In genomic region chr19:17975032-17975431, GRCh38 we compare ENCODE assay signal across 17 cellular contexts. TPM values are rescaled to one million over a fixed set of nuclear protein-coding genes. Genes with fewer than 3 reads are reported as not detected.
DNase-seq lines count a peak whose midpoint lies in the region; ATAC-seq and TF ChIP-seq lines count a peak whose summit lies in the region.
"Had no signal": no experiment of that assay in that cellular context is flagged by ENCODE, and none has a peak within 500 bp of the region (broad histone marks: within the 10 kb centered on the region; RNA-seq: fewer than 3 reads in every experiment).

No MANE protein-coding gene starts in this region.

- H2BK15ac ChIP-seq in IMR-90 (ENCODE audit: low read depth, low read length) = no peak overlapping the region

- H3K36me3 Mint-ChIP-seq in neural progenitor cell = peaks cover 2% of the 10 kb centered on the region
- H3K36me3 Mint-ChIP-seq: CD4-positive, alpha-beta memory T cell had no signal

- H3K4me3 ChIP-seq in H7 (ENCODE audit: insufficient read depth, low read depth, low read length) (no peak overlapping the region), IMR-90 (ENCODE audit: insufficient read depth, low read depth, low read length) (no peak overlapping the region), neural progenitor cell (no peak overlapping the region), OCI-LY7 (ENCODE audit: low read depth, low read length, poor library complexity, severe bottlenecking) (no peak overlapping the region)

- DNase-seq in H7 (peak; percentile 32), IMR-90 (no peak), neural progenitor cell (ENCODE audit: low spot score) (no peak), erythroblast (lab: John Stamatoyannopoulos, UW) (no peak), OCI-LY7 (ENCODE audit: low spot score) (no peak)
- no peak for DNase-seq in activated CD4-positive, alpha-beta T cell treated with anti-CD3 and anti-CD28 coated beads for 4 hours
- DNase-seq: C1 segment of cervical spinal cord; Calu3; CD4-positive, alpha-beta memory T cell; COR-L47; DMS153; DMS79; EL; GDM1; GOT3; HCEC 1CT had no signal

- no peak overlapping the region for H2AK9ac ChIP-seq in IMR-90 (replicated peaks; ENCODE audit: low read depth, low read length, poor library complexity)

- H3K4ac ChIP-seq in IMR-90 (ENCODE audit: low read depth, low read length) = no peak overlapping the region

- no peaks in the 10 kb centered on the region for H4K20me1 ChIP-seq in IMR-90 (ENCODE audit: insufficient read depth, low read length)
- no peaks in the 10 kb centered on the region for H4K20me1 ChIP-seq in neural progenitor cell (ENCODE audit: low read depth)
- H4K20me1 ChIP-seq in OCI-LY7 (ENCODE audit: insufficient read depth, low read length) = no peaks in the 10 kb centered on the region

- H2BK20ac ChIP-seq in IMR-90 (ENCODE audit: low read depth, low read length) = no peak overlapping the region

- H3K9ac ChIP-seq in IMR-90 (ENCODE audit: low read depth, low read length) (no peak overlapping the region), neural progenitor cell (no peak overlapping the region)

- H3K36me3 ChIP-seq in H7 (replicated peaks; ENCODE audit: control insufficient read depth, insufficient read depth, low read length) (no peaks in the 10 kb centered on the region; the same call in 1 of the 2 replicates), IMR-90 (ENCODE audit: control insufficient read depth, insufficient read depth, low read length) (no peaks in the 10 kb centered on the region), neural progenitor cell (no peaks in the 10 kb centered on the region), OCI-LY7 (ENCODE audit: insufficient read depth, low read length) (no peaks in the 10 kb centered on the region)

- H2AFZ ChIP-seq in IMR-90 (replicated peaks; ENCODE audit: low read length, poor library complexity) (peak overlapping the region; percentile 33), neural progenitor cell (replicated peaks) (no peak overlapping the region), OCI-LY7 (ENCODE audit: low read length) (no peak overlapping the region)

- no peaks in the 10 kb centered on the region for H3K9me2 ChIP-seq in OCI-LY7 (ENCODE audit: insufficient read depth, low read length)

- no peak for TF ChIP-seq POLR2A in IMR-90 (IDR thresholded peaks at IDR 0.05; ENCODE audit: low read depth, low read length)
- TF ChIP-seq POLR2A in erythroblast (IDR thresholded peaks at IDR 0.05; ENCODE audit: low read length) = no peak

- in situ Hi-C loops in IMR-90 (cut with MboI; ENCODE audit: low sequenced_read_pairs) = no loop called here

- H3K27me3 ChIP-seq in H7 (ENCODE audit: control insufficient read depth, insufficient read depth, low read length) (no peaks in the 10 kb centered on the region), IMR-90 (ENCODE audit: control insufficient read depth, insufficient read depth, low read length) (peaks cover 22% of the 10 kb centered on the region), neural progenitor cell (no peaks in the 10 kb centered on the region)

- no peaks in the 10 kb centered on the region for H3K79me1 ChIP-seq in IMR-90 (ENCODE audit: low read depth in 1 of 2, low read length in 2 of 2)

- no peak overlapping the region for H2BK120ac ChIP-seq in IMR-90 (ENCODE audit: low read depth, low read length)

- H3K9me1 ChIP-seq in IMR-90 (ENCODE audit: insufficient read depth, low read length) = no peaks in the 10 kb centered on the region

- H3K4me1 ChIP-seq in IMR-90 (ENCODE audit: control insufficient read depth, insufficient read depth, low read length) (no peaks in the 10 kb centered on the region), neural progenitor cell (no peaks in the 10 kb centered on the region), OCI-LY7 (ENCODE audit: insufficient read depth, low read length, poor library complexity, severe bottlenecking) (peaks cover 8% of the 10 kb centered on the region)

- CTCF ChIA-PET in IMR-90 (lab: Yijun Ruan, JAX) = no interaction called here
- CTCF ChIA-PET in OCI-LY7 (lab: Charles Lee; ENCODE audit: unreplicated experiment) = no interaction called here

- intact Hi-C loops in IMR-90 (cut with micrococcal nuclease) (no loop called here), OCI-LY7 (cut with micrococcal nuclease; ENCODE audit: unreplicated experiment) (no loop called here)

- H3K27me3 Mint-ChIP-seq in neural progenitor cell (ENCODE audit: insufficient read depth, low read depth) = peaks cover 4% of the 10 kb centered on the region

- H3K4me1 Mint-ChIP-seq in neural progenitor cell = peaks cover 15% of the 10 kb centered on the region
- H3K4me1 Mint-ChIP-seq: CD4-positive, alpha-beta memory T cell had no signal

- peak overlapping the region; percentile 54 for H3K27ac Mint-ChIP-seq in neural progenitor cell
- H3K27ac Mint-ChIP-seq: CD4-positive, alpha-beta memory T cell had no signal

- no peaks in the 10 kb centered on the region for H3F3A ChIP-seq in neural progenitor cell (ENCODE audit: low read depth)

- no TSS peak for BruUV-seq in IMR-90 (replicated peaks; lab: Mats Ljungman, UMichigan)
- no TSS peak for BruUV-seq in OCI-LY7 (replicated peaks; lab: Mats Ljungman, UMichigan)

- no peak overlapping the region for H2AK5ac ChIP-seq in IMR-90 (ENCODE audit: low read depth, low read length)

- H3K9me3 ChIP-seq in IMR-90 (ENCODE audit: control insufficient read depth, insufficient read depth, low read length) = no peaks in the 10 kb centered on the region
- H3K9me3 ChIP-seq in neural progenitor cell (ENCODE audit: low read depth) = no peaks in the 10 kb centered on the region
- no peaks in the 10 kb centered on the region for H3K9me3 ChIP-seq in OCI-LY7 (ENCODE audit: low read length)

- no peak for TF ChIP-seq RAD21 in IMR-90 (IDR thresholded peaks at IDR 0.05; ENCODE audit: low read length)

- H3K79me2 ChIP-seq in neural progenitor cell (ENCODE audit: low read depth) (no peaks in the 10 kb centered on the region), OCI-LY7 (ENCODE audit: insufficient read depth, low read depth, low read length) (no peaks in the 10 kb centered on the region)

- H4K91ac ChIP-seq in IMR-90 (ENCODE audit: insufficient read depth, low read depth, low read length) = no peak overlapping the region

- H3K4me2 ChIP-seq in IMR-90 (ENCODE audit: low read depth, low read length) = no peak overlapping the region
- no peak overlapping the region for H3K4me2 ChIP-seq in neural progenitor cell
- H3K4me2 ChIP-seq in OCI-LY7 (ENCODE audit: low read length) = no peak overlapping the region

- no peak overlapping the region for H2BK5ac ChIP-seq in IMR-90 (ENCODE audit: low read depth, low read length, poor library complexity, severe bottlenecking)

- no peaks in the 10 kb centered on the region for H3K9me3 Mint-ChIP-seq in neural progenitor cell
- H3K9me3 Mint-ChIP-seq: CD4-positive, alpha-beta memory T cell had no signal

- POLR2A ChIA-PET in IMR-90 (lab: Charles Lee; ENCODE audit: unreplicated experiment) = interaction anchor here (0.7 kb wide), 1 partner anchor 9 kb away, joined by 4 read pairs; no protein-coding TSS in a partner anchor
- POLR2A ChIA-PET in OCI-LY7 (lab: Charles Lee) = no interaction called here

- WGBS in IMR-90 (ENCODE audit: extremely low coverage in 2 of 2, insufficient read length in 1 of 2), 2 experiments = no CpG with 5 or more reads among the region's 8 CpGs

- no peak overlapping the region for H3K4me3 Mint-ChIP-seq in neural progenitor cell
- H3K4me3 Mint-ChIP-seq: CD4-positive, alpha-beta memory T cell had no signal

- no peak overlapping the region for H3K14ac ChIP-seq in IMR-90 (replicated peaks; ENCODE audit: low read depth, low read length)

- ATAC-seq in IMR-90 (ENCODE audit: low read depth) = no peak

- no peak overlapping the region for H3K27ac ChIP-seq in IMR-90 (ENCODE audit: insufficient read depth, low read length)
- no peak overlapping the region for H3K27ac ChIP-seq in neural progenitor cell
- no peak overlapping the region for H3K27ac ChIP-seq in OCI-LY7 (ENCODE audit: low read depth, low read length, poor library complexity, severe bottlenecking)

- no peak overlapping the region for H3K23ac ChIP-seq in IMR-90 (ENCODE audit: low read depth, low read length)

- no peak for TF ChIP-seq CTCF in IMR-90 (conservative IDR thresholded peaks at IDR 0.05; ENCODE audit: low read depth, low read length)
- no peak for TF ChIP-seq CTCF in neural progenitor cell (IDR thresholded peaks at IDR 0.05)
- no peak for TF ChIP-seq CTCF in OCI-LY7 (conservative IDR thresholded peaks at IDR 0.05; ENCODE audit: low read length)

- dilution Hi-C loops in IMR-90 (cut with HindIII; ENCODE audit: low sequenced_read_pairs, unreplicated experiment) = no loop called here

- no peak overlapping the region for H3K18ac ChIP-seq in IMR-90 (ENCODE audit: low read depth, low read length)

- no peak overlapping the region for H4K8ac ChIP-seq in IMR-90 (ENCODE audit: low read depth in 2 of 2, low read length in 2 of 2)

- no peak overlapping the region for H4K5ac ChIP-seq in IMR-90 (ENCODE audit: low read depth, low read length)

- H3K56ac ChIP-seq in IMR-90 (ENCODE audit: extremely low read depth, insufficient read depth, low read length) = no peak overlapping the region

RNA-seq across cellular contexts. Expression of gene KCNN1, which starts 8.1 kb away (rescaled TPM):
- 4.3 and 7.4 TPM in 2 replicates for total RNA-seq in H7 (2014; rRNA removed; shearing (Covaris generic))
- total RNA-seq in IMR-90 (2012; rRNA removed) (under 0.01 TPM in 1 of 2 replicates, not detected in the other), neural progenitor cell (ENCODE audit: low replicate concordance) (1.8 and 5.5 TPM in 2 replicates), OCI-LY7 (2022) (0.57 and 0.61 TPM in 2 replicates)
- 0.09 and 0.36 TPM in 2 replicates for polyA plus RNA-seq in IMR-90 (2012; rRNA removed)
- 0.02 and 0.40 TPM in 2 replicates for polyA plus RNA-seq in IMR-90 (2012; cell fraction: cytosol; rRNA removed)
- polyA plus RNA-seq in IMR-90 (2012; cell fraction: nucleus; rRNA removed; ENCODE audit: low replicate concordance) = 0.10 and 0.17 TPM in 2 replicates
- 0.51 and 1.1 TPM in 2 replicates for total RNA-seq in OCI-LY7 (2014; rRNA removed; shearing (Covaris generic))
- total RNA-seq: A172; Calu3; CD4-positive, alpha-beta memory T cell had no signal
- polyA plus RNA-seq: CD4-positive, alpha-beta memory T cell had no signal

RNA-seq across cellular contexts. Expression of gene ARRDC2, which starts 32.9 kb away (rescaled TPM):
- total RNA-seq in H7 (2014; rRNA removed; shearing (Covaris generic)) = 4.8 and 14.0 TPM in 2 replicates
- total RNA-seq in IMR-90 (2012; rRNA removed) (1.4 and 1.9 TPM in 2 replicates), neural progenitor cell (ENCODE audit: low replicate concordance) (4.7 and 14.4 TPM in 2 replicates), OCI-LY7 (2022) (30.6 and 30.7 TPM in 2 replicates)
- 4.5 and 4.9 TPM in 2 replicates for polyA plus RNA-seq in IMR-90 (2012; rRNA removed)
- polyA plus RNA-seq in IMR-90 (2012; cell fraction: cytosol; rRNA removed) = 1.7 and 6.3 TPM in 2 replicates
- 11.8 and 32.4 TPM in 2 replicates for polyA plus RNA-seq in IMR-90 (2012; cell fraction: nucleus; rRNA removed; ENCODE audit: low replicate concordance)
- total RNA-seq in OCI-LY7 (2014; rRNA removed; shearing (Covaris generic)) = 27.3 and 30.7 TPM in 2 replicates

RNA-seq across cellular contexts. Expression of gene CCDC124, which starts 42.2 kb away (rescaled TPM):
- total RNA-seq in H7 (2014; rRNA removed; shearing (Covaris generic)) = 39.7 and 55.4 TPM in 2 replicates
- total RNA-seq in IMR-90 (2012; rRNA removed) (29.4 and 30.1 TPM in 2 replicates), neural progenitor cell (ENCODE audit: low replicate concordance) (23.3 and 54.9 TPM in 2 replicates), OCI-LY7 (2022) (86.8 and 106 TPM in 2 replicates)
- 112 and 148 TPM in 2 replicates for polyA plus RNA-seq in IMR-90 (2012; rRNA removed)
- polyA plus RNA-seq in IMR-90 (2012; cell fraction: cytosol; rRNA removed) = 180 and 202 TPM in 2 replicates
- 123 and 144 TPM in 2 replicates for polyA plus RNA-seq in IMR-90 (2012; cell fraction: nucleus; rRNA removed; ENCODE audit: low replicate concordance)
- 57.5 and 68.2 TPM in 2 replicates for total RNA-seq in OCI-LY7 (2014; rRNA removed; shearing (Covaris generic))
